Comparison of ENCODE assay signal across 1 cellular context in genomic region chr7:134737561-134738353, GRCh38.
TF ChIP-seq lines count a peak whose summit lies in the region.

No MANE protein-coding gene starts in this region.

TF ChIP-seq in GM23338, 12 proteins besides CTCF, POLR2A, EP300 and RAD21 (continued from another document):
- TF ChIP-seq ZNF462 (CRISPR knock-in tag; IDR thresholded peaks at IDR 0.05) (no peak), EZH2 (IDR thresholded peaks at IDR 0.05; ENCODE audit: low read depth, unreplicated experiment) (no peak), ETS1 (IDR thresholded peaks at IDR 0.05) (no peak), STAT1 (IDR thresholded peaks at IDR 0.05; ENCODE audit: unreplicated experiment) (no peak), EZH2phosphoT487 (IDR thresholded peaks at IDR 0.05; ENCODE audit: unreplicated experiment) (no peak), NANOG (IDR thresholded peaks at IDR 0.05; ENCODE audit: borderline replicate concordance) (no peak), ZNF331 (CRISPR knock-in tag; IDR thresholded peaks at IDR 0.05; ENCODE audit: low read depth) (no peak), ZNF114 (CRISPR knock-in tag; IDR thresholded peaks at IDR 0.05) (no peak), POLR2AphosphoS5 (IDR thresholded peaks at IDR 0.05; ENCODE audit: low read depth) (no peak), JUNB (IDR thresholded peaks at IDR 0.05; ENCODE audit: unreplicated experiment) (no peak)
- TF ChIP-seq, protein P1, sequence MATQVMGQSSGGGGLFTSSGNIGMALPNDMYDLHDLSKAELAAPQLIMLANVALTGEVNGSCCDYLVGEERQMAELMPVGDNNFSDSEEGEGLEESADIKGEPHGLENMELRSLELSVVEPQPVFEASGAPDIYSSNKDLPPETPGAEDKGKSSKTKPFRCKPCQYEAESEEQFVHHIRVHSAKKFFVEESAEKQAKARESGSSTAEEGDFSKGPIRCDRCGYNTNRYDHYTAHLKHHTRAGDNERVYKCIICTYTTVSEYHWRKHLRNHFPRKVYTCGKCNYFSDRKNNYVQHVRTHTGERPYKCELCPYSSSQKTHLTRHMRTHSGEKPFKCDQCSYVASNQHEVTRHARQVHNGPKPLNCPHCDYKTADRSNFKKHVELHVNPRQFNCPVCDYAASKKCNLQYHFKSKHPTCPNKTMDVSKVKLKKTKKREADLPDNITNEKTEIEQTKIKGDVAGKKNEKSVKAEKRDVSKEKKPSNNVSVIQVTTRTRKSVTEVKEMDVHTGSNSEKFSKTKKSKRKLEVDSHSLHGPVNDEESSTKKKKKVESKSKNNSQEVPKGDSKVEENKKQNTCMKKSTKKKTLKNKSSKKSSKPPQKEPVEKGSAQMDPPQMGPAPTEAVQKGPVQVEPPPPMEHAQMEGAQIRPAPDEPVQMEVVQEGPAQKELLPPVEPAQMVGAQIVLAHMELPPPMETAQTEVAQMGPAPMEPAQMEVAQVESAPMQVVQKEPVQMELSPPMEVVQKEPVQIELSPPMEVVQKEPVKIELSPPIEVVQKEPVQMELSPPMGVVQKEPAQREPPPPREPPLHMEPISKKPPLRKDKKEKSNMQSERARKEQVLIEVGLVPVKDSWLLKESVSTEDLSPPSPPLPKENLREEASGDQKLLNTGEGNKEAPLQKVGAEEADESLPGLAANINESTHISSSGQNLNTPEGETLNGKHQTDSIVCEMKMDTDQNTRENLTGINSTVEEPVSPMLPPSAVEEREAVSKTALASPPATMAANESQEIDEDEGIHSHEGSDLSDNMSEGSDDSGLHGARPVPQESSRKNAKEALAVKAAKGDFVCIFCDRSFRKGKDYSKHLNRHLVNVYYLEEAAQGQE (IDR thresholded peaks at IDR 0.05; ENCODE audit: unreplicated experiment): no peak
TF ChIP-seq in GM23338: peak in this region for 0.
